Comparison of ENCODE assay signal across 2 cellular contexts in genomic region chr9:32385885-32386283, GRCh38.
TF ChIP-seq lines count a peak whose summit lies in the region.

No MANE protein-coding gene starts in this region.

TF ChIP-seq in K562, 482 proteins besides CTCF, POLR2A, EP300 and RAD21:
- TF ChIP-seq STAT6 (CRISPR knock-in tag; IDR thresholded peaks at IDR 0.05): no peak
- no peak for TF ChIP-seq ZFP30 (CRISPR knock-in tag; IDR thresholded peaks at IDR 0.05; ENCODE audit: borderline replicate concordance)
- no peak for TF ChIP-seq ZBTB12 (CRISPR knock-in tag; IDR thresholded peaks at IDR 0.05)
- TF ChIP-seq MAFF (IDR thresholded peaks at IDR 0.05; ENCODE audit: low read length): no peak
- no peak for TF ChIP-seq ADNP (tag; IDR thresholded peaks at IDR 0.05)
- TF ChIP-seq FIP1L1 (IDR thresholded peaks at IDR 0.05; ENCODE audit: low read depth, low read length, poor library complexity, severe bottlenecking): no peak
- TF ChIP-seq ZBTB7A (IDR thresholded peaks at IDR 0.05; ENCODE audit: borderline replicate concordance, control insufficient read depth, low read depth, low read length): no peak
- no peak for TF ChIP-seq MTA1 (IDR thresholded peaks at IDR 0.05; ENCODE audit: borderline replicate concordance)
- TF ChIP-seq ZNF395 (CRISPR knock-in tag; IDR thresholded peaks at IDR 0.05): no peak
- TF ChIP-seq SNAPC5 (CRISPR knock-in tag; IDR thresholded peaks at IDR 0.05): no peak

TF ChIP-seq in liver, 16 proteins besides CTCF, POLR2A, EP300 and RAD21 (continued from another document):
- peak in 1 of 2 donors; percentile 38 for TF ChIP-seq HNF4A (conservative IDR thresholded peaks at IDR 0.05)
- no peak for TF ChIP-seq HNF4G (IDR thresholded peaks at IDR 0.05)
- peak; percentile 19 for TF ChIP-seq SP1 (IDR thresholded peaks at IDR 0.05)
